Comparison of ENCODE assay signal across 16 cellular contexts in genomic region chr12:6065131-6065871, GRCh38. TPM values are rescaled to one million over a fixed set of nuclear protein-coding genes. Genes with fewer than 3 reads are reported as not detected.
"Had no signal": no experiment of that assay in that cellular context is flagged by ENCODE, and none has a peak within 500 bp of the region (broad histone marks: within the 10 kb centered on the region; RNA-seq: fewer than 3 reads in every experiment).

No MANE protein-coding gene starts in this region.

- H3K27me3 ChIP-seq: esophagus muscularis mucosa, right atrium auricular region, tibial nerve had no signal

- DNase-seq: activated B cell treated with CpG ODN at 0.5 μM for 24 hours; activated CD4-positive, alpha-beta T cell treated with anti-CD3 and anti-CD28 coated beads for 48 hours; activated CD8-positive, alpha-beta T cell treated with anti-CD3 and anti-CD28 coated beads for 36 hours; activated effector memory CD4-positive, alpha-beta T cell treated with Interleukin-2 at 50 U/mL for 16 hours; activated naive CD4-positive, alpha-beta T cell treated with anti-CD3 and anti-CD28 coated beads, Interleukin-2, amount 50 U/mL, for 16 hours; activated T-cell treated with anti-CD3 and anti-CD28 coated beads, Interleukin-2, amount 50 U/mL, for 4 hours; hippocampal formation; natural killer cell; stimulated activated CD4-positive, alpha-beta T cell treated with anti-CD3 and anti-CD28 coated beads, Interleukin-4, amount 100 ng/mL, for 24 hours; stimulated activated naive CD4-positive, alpha-beta T cell had no signal

- FAIRE-seq: astrocyte, keratinocyte had no signal

- H3K36me3 ChIP-seq: tibial nerve had no signal

- ATAC-seq: activated CD8-positive, alpha-beta T cell treated with anti-CD3 and anti-CD28 coated beads for 36 hours; activated T-cell treated with anti-CD3 and anti-CD28 coated beads, Interleukin-2, amount 50 U/mL, for 4 hours; left lobe of liver; natural killer cell had no signal

- H3K4me3 ChIP-seq: esophagus muscularis mucosa, right atrium auricular region, tibial nerve had no signal

- H3K27ac ChIP-seq: esophagus muscularis mucosa had no signal

- H3K9me3 ChIP-seq: esophagus muscularis mucosa, right atrium auricular region, tibial nerve had no signal

RNA-seq across cellular contexts. Expression of gene VWF, which starts 59.2 kb away (rescaled TPM):
- total RNA-seq: activated B cell treated with CpG ODN at 0.5 μM for 24 hours had no signal
